7 cellular contexts compared by ENCODE assay signal in the genomic region with DNA sequence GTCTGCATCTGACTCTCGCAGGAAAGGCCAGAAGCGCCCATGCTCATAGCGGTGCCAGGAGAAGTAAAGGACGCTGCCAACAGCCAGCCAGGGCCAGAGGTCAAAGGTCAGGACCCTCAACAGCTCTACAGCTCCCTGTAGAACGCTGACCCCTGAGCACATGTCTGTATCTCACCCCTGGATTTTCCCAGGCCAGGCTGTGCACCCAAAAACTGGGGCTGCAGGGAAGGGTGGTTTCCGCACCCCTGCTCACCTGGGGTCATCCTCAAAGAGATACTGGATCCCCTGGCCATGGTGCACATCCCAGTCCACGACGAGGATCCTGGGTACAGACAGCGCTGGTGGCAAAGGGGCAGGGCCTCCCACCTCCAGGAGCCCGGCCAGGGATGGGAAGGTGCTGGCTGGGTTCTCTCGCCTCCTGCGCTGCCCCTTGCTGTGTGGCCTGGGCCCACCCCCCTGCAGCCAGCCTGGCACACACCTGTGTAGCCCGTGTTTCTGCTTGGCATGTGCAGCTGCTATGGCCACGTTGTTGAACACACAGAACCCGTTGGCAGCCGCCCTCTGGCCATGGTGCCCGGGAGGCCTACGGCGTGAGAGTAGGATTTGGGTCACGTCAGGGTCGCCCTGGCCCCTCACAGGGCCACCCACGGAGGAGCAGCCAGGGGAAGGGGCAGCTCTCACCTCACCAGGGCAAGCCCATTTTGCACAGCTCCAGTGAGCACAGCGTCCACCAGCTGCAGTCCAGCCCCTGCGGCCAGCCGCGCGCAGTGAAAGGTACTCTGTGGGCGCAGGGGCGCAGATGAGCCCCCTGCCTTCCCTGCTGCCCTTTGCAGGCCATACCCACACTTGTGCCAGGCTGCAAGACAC. TPM values are rescaled to one million over a fixed set of nuclear protein-coding genes. Genes with fewer than 3 reads are reported as not detected.
A peak's percentile ranks its signal among the peaks of the same experiment; 100 is the strongest.
DNase-seq lines count a peak whose midpoint lies in the region; ATAC-seq and TF ChIP-seq lines count a peak whose summit lies in the region.
"Had no signal": no experiment of that assay in that cellular context is flagged by ENCODE, and none has a peak within 500 bp of the region (broad histone marks: within the 10 kb centered on the region; RNA-seq: fewer than 3 reads in every experiment).

No MANE protein-coding gene starts in this region.

- WGBS in esophagus squamous epithelium, 2 donors: 64% methylated on average over 2 of the region's 29 CpGs; no CpG with 5 or more reads in 1 of the 2 donors
- WGBS in testis, 2 donors: 83 to 89% methylated on average over 15 to 29 of the region's 29 CpGs

- H3K4me1 ChIP-seq in esophagus squamous epithelium (peaks cover 31 to 75% (median 35%) of the 10 kb centered on the region in 3 donors), testis (peaks cover 19% of the 10 kb centered on the region)

- no peak for ATAC-seq in HG03571 (IDR thresholded peaks at IDR 0.05; ENCODE audit: unreplicated experiment)

- intact Hi-C loops in esophagus squamous epithelium (cut with DNase I) (loop anchor here (5.0 kb wide), 1 partner anchor 93 kb away; the partner anchor contains the start of gene PPP6R2), testis (cut with DNase I; ENCODE audit: low total_unique reads) (no loop called here)

- TF ChIP-seq POLR2A in esophagus squamous epithelium (IDR thresholded peaks at IDR 0.05): no peak
- TF ChIP-seq POLR2A in testis (IDR thresholded peaks at IDR 0.05): no peak

- DNase-seq in Jurkat, Clone E6-1 (ENCODE audit: low read depth, low spot score): no peak
- DNase-seq in esophagus squamous epithelium (lab: John Stamatoyannopoulos, UW) (no peak), testis (no peak), DMS79 treated with DMSO at 0.1 percent for 48 hours (lab: John Stamatoyannopoulos, UW) (no peak)
- DNase-seq: NCI-H446 had no signal

- no peak for TF ChIP-seq CTCF in 22Rv1 (IDR thresholded peaks at IDR 0.05)
- TF ChIP-seq CTCF in esophagus squamous epithelium (IDR thresholded peaks at IDR 0.05): no peak
- TF ChIP-seq CTCF in testis (IDR thresholded peaks at IDR 0.05): no peak

- peak overlapping the region; percentile 86 for H3K4me3 ChIP-seq in Jurkat, Clone E6-1 (ENCODE audit: low read length)
- H3K4me3 ChIP-seq in esophagus squamous epithelium: peak overlapping the region in 3 of 4 donors; percentile 66 to 80 (median 79)
- no peak overlapping the region for H3K4me3 ChIP-seq in testis

- H3K27me3 ChIP-seq in esophagus squamous epithelium (no peaks in the 10 kb centered on the region), testis (no peaks in the 10 kb centered on the region)

- H3K36me3 ChIP-seq in esophagus squamous epithelium: peaks cover 0 to 25% (median 8%) of the 10 kb centered on the region in 3 donors
- no peaks in the 10 kb centered on the region for H3K36me3 ChIP-seq in testis (ENCODE audit: low read depth, missing control alignments)

- H3K27ac ChIP-seq in 22Rv1 (peak overlapping the region; percentile 92), esophagus squamous epithelium (no peak overlapping the region), testis (no peak overlapping the region)

- H3K9me3 ChIP-seq in esophagus squamous epithelium (no peaks in the 10 kb centered on the region), testis (no peaks in the 10 kb centered on the region)

RNA-seq across cellular contexts. Expression of gene HDAC10, which starts 1.4 kb away (rescaled TPM):
- polyA plus RNA-seq in Jurkat, Clone E6-1 (2012; ENCODE audit: insufficient read depth, insufficient read length): 54.8 TPM
- 10 to 100 TPM; 18.2 to 46.3 (median 35.6) TPM for total RNA-seq in esophagus squamous epithelium
- 10 to 100 TPM; 32.1 to 33.1 TPM for total RNA-seq in testis
- 13.5 TPM for polyA plus RNA-seq in testis (ENCODE audit: insufficient read depth, low read depth, low replicate concordance)

RNA-seq across cellular contexts. Expression of gene TUBGCP6, which starts 4.8 kb away (rescaled TPM):
- 44.0 TPM for polyA plus RNA-seq in Jurkat, Clone E6-1 (2012; ENCODE audit: insufficient read depth, insufficient read length)
- total RNA-seq in esophagus squamous epithelium: 10 to 100 TPM; 20.3 to 44.3 (median 32.2) TPM
- total RNA-seq in testis: 100 to 1,000 TPM; 136 to 143 TPM
- 40.2 TPM for polyA plus RNA-seq in testis (ENCODE audit: insufficient read depth, low read depth, low replicate concordance)

RNA-seq across cellular contexts. Expression of gene MAPK12, which starts 11.9 kb away (rescaled TPM):
- polyA plus RNA-seq in Jurkat, Clone E6-1 (2012; ENCODE audit: insufficient read depth, insufficient read length): 27.7 TPM
- total RNA-seq in esophagus squamous epithelium: 1 to 10 TPM in 3 of 4 donors, under 1 TPM in 1; 0.19 to 6.9 (median 2.3) TPM
- 10 to 100 TPM; 22.3 to 25.1 TPM for total RNA-seq in testis
- polyA plus RNA-seq in testis (ENCODE audit: insufficient read depth, low read depth, low replicate concordance): 9.1 TPM

RNA-seq across cellular contexts. Expression of gene MAPK11, which starts 20.6 kb away (rescaled TPM):
- 37.9 TPM for polyA plus RNA-seq in Jurkat, Clone E6-1 (2012; ENCODE audit: insufficient read depth, insufficient read length)
- total RNA-seq in esophagus squamous epithelium (1 to 10 TPM; 2.4 to 5.7 (median 3.5) TPM), testis (10 to 100 TPM in 1 of 2 donors, 1 to 10 TPM in 1; 8.3 to 10.7 TPM)
- 6.4 TPM for polyA plus RNA-seq in testis (ENCODE audit: insufficient read depth, low read depth, low replicate concordance)

RNA-seq across cellular contexts. Expression of gene SELENOO, which starts 48.8 kb away (rescaled TPM):
- polyA plus RNA-seq in Jurkat, Clone E6-1 (2012; ENCODE audit: insufficient read depth, insufficient read length): 26.0 TPM
- total RNA-seq in esophagus squamous epithelium (10 to 100 TPM; 23.9 to 36.3 (median 27.0) TPM), testis (10 to 100 TPM; 57.9 to 66.8 TPM)
- polyA plus RNA-seq in testis (ENCODE audit: insufficient read depth, low read depth, low replicate concordance): 20.8 TPM

Comparison
In these comparisons a context has a peak if more than half of its experiments do, and no peak if none do; other contexts are left out.
1. H3K4me3 ChIP-seq: peak in Jurkat, Clone E6-1 (single experiment) and esophagus squamous epithelium (3 of 4); none in testis (0 of 2).